10 cellular contexts compared by ENCODE assay signal in genomic region chr1:40663324-40664166, GRCh38. TPM values are rescaled to one million over a fixed set of nuclear protein-coding genes. Genes with fewer than 3 reads are reported as not detected.
A peak's percentile ranks its signal among the peaks of the same experiment; 100 is the strongest.
DNase-seq lines count a peak whose midpoint lies in the region; ATAC-seq, FAIRE-seq and TF ChIP-seq lines count a peak whose summit lies in the region.
"Had no signal": no experiment of that assay in that cellular context is flagged by ENCODE, and none has a peak within 500 bp of the region (broad histone marks: within the 10 kb centered on the region; RNA-seq: fewer than 3 reads in every experiment).

No MANE protein-coding gene starts in this region.

- no peak overlapping the region for H3K27ac Mint-ChIP-seq in activated CD4-positive, alpha-beta T cell treated with anti-CD3 and anti-CD28 coated beads, Interleukin-2, amount 10 ng/mL, durations not matched to agents 24 days and 14 days

- WGBS in K562 (ENCODE audit: insufficient coverage, low coverage, missing lambda C conversion rate), result 18% methylated on average over 8 of the region's 8 CpGs

- H3K9ac ChIP-seq in K562 (ENCODE audit: insufficient read depth in 1 of 2, low read depth in 2 of 2, low read length in 2 of 2), result peak overlapping the region in 1 of 2 experiments; percentile 19; a peak in 2 of 4 replicates

- peaks cover 23% of the 10 kb centered on the region for H3K4me1 Mint-ChIP-seq in activated CD4-positive, alpha-beta T cell treated with anti-CD3 and anti-CD28 coated beads, Interleukin-2, amount 10 ng/mL, durations not matched to agents 24 days and 14 days

- H2AFZ ChIP-seq in K562 (ENCODE audit: low read depth, low read length), result no peak overlapping the region

- no peaks in the 10 kb centered on the region for H3K9me3 ChIP-seq in K562 (replicated peaks; ENCODE audit: control insufficient read depth, insufficient read depth, low read depth, low read length)
- H3K9me3 ChIP-seq: transverse colon had no signal

- peaks cover 18 to 20% of the 10 kb centered on the region in 2 experiments for H3K4me1 ChIP-seq in K562 (replicated peaks in 1 of 2; ENCODE audit: control insufficient read depth in 2 of 2, insufficient read depth in 2 of 2, low read length in 2 of 2)

- H3K27ac ChIP-seq in K562 (ENCODE audit: extremely low read depth, low read depth, low read length), result no peak overlapping the region

- H3K27me3 Mint-ChIP-seq in activated CD4-positive, alpha-beta T cell treated with anti-CD3 and anti-CD28 coated beads, Interleukin-2, amount 10 ng/mL, durations not matched to agents 24 days and 14 days, result peaks cover 2% of the 10 kb centered on the region

- ATAC-seq in K562, result no peak
- no peak for ATAC-seq in HG02840 (IDR thresholded peaks at IDR 0.05; ENCODE audit: low FRiP score, unreplicated experiment)

- no peak for DNase-seq in activated CD4-positive, alpha-beta T cell treated with anti-CD3 and anti-CD28 coated beads, Interleukin-2, amount 10 ng/mL, durations not matched to agents 24 days and 14 days
- DNase-seq in activated CD4-positive, alpha-beta T cell treated with anti-CD3 and anti-CD28 coated beads, Interleukin-2, amount 50 U/mL, for 48 hours, result no peak
- DNase-seq in NCI-H2171 treated with DMSO at 0.1 percent for 48 hours (lab: John Stamatoyannopoulos, UW) (peak; percentile 87), K562 (ENCODE audit: extremely low read depth in 1 of 4, low spot score in 3 of 4) (no peak), retina (peak; percentile 68), cortex of kidney (lab: John Stamatoyannopoulos, UW) (no peak)
- no peak for DNase-seq in NK-92 treated with Interleukin-12 subunit alpha and Interleukin-12 subunit beta, amount 100 ng/mL, for 24 hours (lab: John Stamatoyannopoulos, UW)
- DNase-seq: erythroblast, transverse colon had no signal

- no peak for TF ChIP-seq EP300 in K562 (IDR thresholded peaks at IDR 0.05; ENCODE audit: low read length)

- intact Hi-C loops in activated CD4-positive, alpha-beta T cell treated with anti-CD3 and anti-CD28 coated beads, Interleukin-2, amount 10 ng/mL, durations not matched to agents 24 days and 14 days (cut with micrococcal nuclease), result loop anchor here (10.0 kb wide), 1 partner anchor 519 kb away; no protein-coding TSS in a partner anchor
- intact Hi-C loops in K562 (cut with micrococcal nuclease), result no loop called here

- no peaks in the 10 kb centered on the region for H3K36me3 ChIP-seq in K562 (ENCODE audit: control insufficient read depth, insufficient read depth, low read length)
- H3K36me3 ChIP-seq: transverse colon had no signal

- no peak overlapping the region for H3K4me3 ChIP-seq in K562
- H3K4me3 ChIP-seq: transverse colon had no signal

- CTCF ChIA-PET in K562 (lab: Yijun Ruan, JAX; ENCODE audit: low intra/inter-chr PET ratio), result no interaction called here

- no TSS peak for BruUV-seq in K562 (replicated peaks; lab: Mats Ljungman, UMichigan)

- peak overlapping the region; percentile 43 for H3K4me3 Mint-ChIP-seq in activated CD4-positive, alpha-beta T cell treated with anti-CD3 and anti-CD28 coated beads, Interleukin-2, amount 10 ng/mL, durations not matched to agents 24 days and 14 days

- peaks cover 4% of the 10 kb centered on the region; the same call in 1 of the 2 replicates for H4K20me1 ChIP-seq in K562 (replicated peaks; ENCODE audit: control insufficient read depth, insufficient read depth, low read length)

- no peak for TF ChIP-seq POLR2A in K562 (conservative IDR thresholded peaks at IDR 0.05)

- H3K36me3 Mint-ChIP-seq in activated CD4-positive, alpha-beta T cell treated with anti-CD3 and anti-CD28 coated beads, Interleukin-2, amount 10 ng/mL, durations not matched to agents 24 days and 14 days (ENCODE audit: low read depth), result no peaks in the 10 kb centered on the region

- no peak overlapping the region for H3K4me2 ChIP-seq in K562 (ENCODE audit: insufficient read depth, low read length)

- TF ChIP-seq CTCF in K562 (IDR thresholded peaks at IDR 0.05 in 2 of 3, conservative IDR thresholded peaks at IDR 0.05 in 1 of 3; ENCODE audit: insufficient read depth in 2 of 3, low read depth in 1 of 3, low read length in 3 of 3), result no peak

- H3K79me2 ChIP-seq in K562 (ENCODE audit: control insufficient read depth, insufficient read depth, low read length), result no peaks in the 10 kb centered on the region

- FAIRE-seq in K562 (lab: Jason Lieb, UNC), result no peak

- POLR2A ChIA-PET in K562 (lab: Yijun Ruan, JAX), result interaction anchor here (0.6 to 2.4 kb wide), 7 partner anchors 17 to 306 kb away, joined by 3 to 9 read pairs (median 3); partner anchors contain the start of gene NFYC

- peaks cover 2 to 46% of the 10 kb centered on the region in 2 experiments; a peak in 4 of 5 replicates for H3K27me3 ChIP-seq in K562 (ENCODE audit: control insufficient read depth in 2 of 2, insufficient read depth in 2 of 2, low read length in 2 of 2)
- H3K27me3 ChIP-seq: transverse colon had no signal

- H3K9me3 Mint-ChIP-seq in activated CD4-positive, alpha-beta T cell treated with anti-CD3 and anti-CD28 coated beads, Interleukin-2, amount 10 ng/mL, durations not matched to agents 24 days and 14 days, result no peaks in the 10 kb centered on the region

- TF ChIP-seq RAD21 in K562 (CRISPR knock-in tag; conservative IDR thresholded peaks at IDR 0.05 in 1 of 2, IDR thresholded peaks at IDR 0.05 in 1 of 2), result no peak

- in situ Hi-C loops in K562 (cut with MboI), result no loop called here

- peaks cover 4% of the 10 kb centered on the region for H3K9me1 ChIP-seq in K562 (ENCODE audit: control insufficient read depth, insufficient read depth, low read length)

TF ChIP-seq in K562, 482 proteins besides CTCF, POLR2A, EP300 and RAD21 (continues in another document):
- TF ChIP-seq ILF3 (IDR thresholded peaks at IDR 0.05; ENCODE audit: borderline replicate concordance) (no peak), NR2C1 (IDR thresholded peaks at IDR 0.05) (no peak), NR2C1 (tag; IDR thresholded peaks at IDR 0.05) (no peak), ZFP91 (CRISPR knock-in tag; IDR thresholded peaks at IDR 0.05) (peak; percentile 44), CEBPG (CRISPR knock-in tag; IDR thresholded peaks at IDR 0.05) (no peak; the same call in 1 of the 2 replicates), CEBPG (tag; conservative IDR thresholded peaks at IDR 0.05 in 1 of 2, IDR thresholded peaks at IDR 0.05 in 1 of 2) (peak in 1 of 2 experiments; percentile 24; a peak in 1 of 4 replicates)

RNA-seq across cellular contexts. Expression of gene RIMS3, which starts 1.9 kb away (rescaled TPM):
- 2.0 and 2.4 TPM in 2 replicates for total RNA-seq in activated CD4-positive, alpha-beta T cell treated with anti-CD3 and anti-CD28 coated beads, Interleukin-2, amount 10 ng/mL, durations not matched to agents 24 days and 14 days
- 0.76 and 1.4 TPM in 2 replicates for total RNA-seq in K562 (2011; cell fraction: chromatin; rRNA removed; ENCODE audit: low replicate concordance)
- 0.66 and 0.67 TPM in 2 replicates for total RNA-seq in K562 (2011; cell fraction: nucleolus; rRNA removed)
- 0.73 and 0.76 TPM in 2 replicates for total RNA-seq in K562 (2011; cell fraction: nucleoplasm; rRNA removed)
- total RNA-seq in K562 (2014; rRNA removed), result 0.59 and 0.82 TPM in 2 replicates
- total RNA-seq in K562 (2014; rRNA removed; fragmentation: Illumina TruSeq; extraction: Trizol), result 0.69 and 0.77 TPM in 2 replicates
- total RNA-seq in K562 (2015; rRNA removed; fragmentation: Illumina TruSeq; extraction: Trizol), result 0.38 and 0.47 TPM in 2 replicates
- total RNA-seq in K562 (2021), result 1.2 and 1.3 TPM in 2 replicates
- polyA plus RNA-seq in K562 (2011; rRNA removed), result 0.78 and 1.2 TPM in 2 replicates
- polyA plus RNA-seq in K562 (2011; cell fraction: cytosol; rRNA removed), result 0.97 and 1.3 TPM in 2 replicates
- 1.9 and 2.7 TPM in 2 replicates for polyA plus RNA-seq in K562 (2011; cell fraction: nucleus; rRNA removed)
- polyA plus RNA-seq in K562 (2012), result 0.66 and 1.9 TPM in 2 replicates
- 0.71 and 0.75 TPM in 2 replicates for polyA plus RNA-seq in K562 (2014; fragmentation: Illumina TruSeq; extraction: Trizol)
- polyA plus RNA-seq in K562 (2014; fragmentation: Nextera tagmentation; extraction: Ambion mirVana), result under 1 TPM; 0.06 to 0.15 TPM
- polyA plus RNA-seq in K562 (2014; rRNA removed), result 0.43 and 0.45 TPM in 2 replicates
- polyA minus RNA-seq in K562 (2011; rRNA and poly(A)+ RNA removed), result 1.2 and 1.3 TPM in 2 replicates
- polyA minus RNA-seq in K562 (2011; cell fraction: cytosol; rRNA and poly(A)+ RNA removed), result 0.73 and 1.1 TPM in 2 replicates
- polyA minus RNA-seq in K562 (2011; cell fraction: nucleus; rRNA and poly(A)+ RNA removed), result 0.40 and 0.56 TPM in 2 replicates

RNA-seq across cellular contexts. Expression of gene NFYC, which starts 28.0 kb away (rescaled TPM):
- 66.5 and 73.2 TPM in 2 replicates for total RNA-seq in activated CD4-positive, alpha-beta T cell treated with anti-CD3 and anti-CD28 coated beads, Interleukin-2, amount 10 ng/mL, durations not matched to agents 24 days and 14 days
- total RNA-seq in K562 (2011; cell fraction: chromatin; rRNA removed; ENCODE audit: low replicate concordance), result 51.1 and 58.3 TPM in 2 replicates
- 43.8 and 43.9 TPM in 2 replicates for total RNA-seq in K562 (2011; cell fraction: nucleolus; rRNA removed)
- 49.1 and 60.1 TPM in 2 replicates for total RNA-seq in K562 (2011; cell fraction: nucleoplasm; rRNA removed)
- total RNA-seq in K562 (2014; rRNA removed), result 41.1 and 44.2 TPM in 2 replicates
- total RNA-seq in K562 (2014; rRNA removed; fragmentation: Illumina TruSeq; extraction: Trizol), result 22.7 and 26.4 TPM in 2 replicates
- 31.2 and 31.4 TPM in 2 replicates for total RNA-seq in K562 (2015; rRNA removed; fragmentation: Illumina TruSeq; extraction: Trizol)
- 53.9 and 59.8 TPM in 2 replicates for total RNA-seq in K562 (2021)
- 47.2 and 65.6 TPM in 2 replicates for polyA plus RNA-seq in K562 (2011; rRNA removed)
- 78.9 and 120 TPM in 2 replicates for polyA plus RNA-seq in K562 (2011; cell fraction: cytosol; rRNA removed)
- 72.3 and 83.1 TPM in 2 replicates for polyA plus RNA-seq in K562 (2011; cell fraction: nucleus; rRNA removed)
- polyA plus RNA-seq in K562 (2012), result 52.9 and 79.3 TPM in 2 replicates
- polyA plus RNA-seq in K562 (2014; fragmentation: Illumina TruSeq; extraction: Trizol), result 56.2 and 65.1 TPM in 2 replicates
- polyA plus RNA-seq in K562 (2014; fragmentation: Nextera tagmentation; extraction: Ambion mirVana), result 1 to 10 TPM; 4.8 to 7.2 TPM
- 51.3 and 57.7 TPM in 2 replicates for polyA plus RNA-seq in K562 (2014; rRNA removed)
- 45.7 and 65.0 TPM in 2 replicates for polyA minus RNA-seq in K562 (2011; rRNA and poly(A)+ RNA removed)
- 38.9 and 49.7 TPM in 2 replicates for polyA minus RNA-seq in K562 (2011; cell fraction: cytosol; rRNA and poly(A)+ RNA removed)
- 34.9 and 50.8 TPM in 2 replicates for polyA minus RNA-seq in K562 (2011; cell fraction: nucleus; rRNA and poly(A)+ RNA removed)

Comparison
In these comparisons a context has a peak if more than half of its experiments do, and no peak if none do; other contexts are left out.
1. DNase-seq: peak in NCI-H2171 treated with DMSO at 0.1 percent for 48 hours (single experiment) and retina (single experiment); none in activated CD4-positive, alpha-beta T cell treated with anti-CD3 and anti-CD28 coated beads, Interleukin-2, amount 10 ng/mL, durations not matched to agents 24 days and 14 days (single experiment), activated CD4-positive, alpha-beta T cell treated with anti-CD3 and anti-CD28 coated beads, Interleukin-2, amount 50 U/mL, for 48 hours (0 of 2), K562 (0 of 4), NK-92 treated with Interleukin-12 subunit alpha and Interleukin-12 subunit beta, amount 100 ng/mL, for 24 hours (single experiment) and cortex of kidney (single experiment).